In the genomic region with DNA sequence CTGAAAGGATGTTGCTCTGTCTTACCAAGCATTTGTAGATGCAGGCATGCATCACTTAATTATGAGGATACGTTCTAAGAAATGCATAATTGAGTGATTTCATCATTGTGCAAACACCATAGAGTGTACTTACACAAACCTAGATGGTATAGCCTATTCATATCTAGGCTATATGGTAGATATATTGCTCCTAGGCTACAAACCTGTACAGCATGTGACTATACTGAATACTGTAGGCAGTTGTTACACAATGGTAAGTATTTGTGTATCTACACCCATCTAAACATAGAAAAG, we compare ENCODE assay signal across 19 cellular contexts.
DNase-seq lines count a peak whose midpoint lies in the region; ATAC-seq and TF ChIP-seq lines count a peak whose summit lies in the region.
"Had no signal": no experiment of that assay in that cellular context is flagged by ENCODE, and none has a peak within 500 bp of the region (broad histone marks: within the 10 kb centered on the region; RNA-seq: fewer than 3 reads in every experiment).

No MANE protein-coding gene starts in this region.

- no peaks in the 10 kb centered on the region for H3K27me3 Mint-ChIP-seq in stimulated activated naive CD8-positive, alpha-beta T cell treated with anti-CD3 and anti-CD28 coated beads, Interleukin-15, amount 100 ng/mL, for 72 hours
- H3K27me3 Mint-ChIP-seq in WTC11 (ENCODE audit: low read depth), result no peaks in the 10 kb centered on the region
- H3K27me3 Mint-ChIP-seq: stimulated activated naive CD8-positive, alpha-beta T cell treated with anti-CD3 and anti-CD28 coated beads, Interleukin-15, Interleukin-2, amounts not matched to agents 100 ng/mL and 50 ng/mL, for 24 hours had no signal

- H3K9me3 Mint-ChIP-seq in stimulated activated naive CD8-positive, alpha-beta T cell treated with anti-CD3 and anti-CD28 coated beads, Interleukin-15, amount 100 ng/mL, for 72 hours, result no peaks in the 10 kb centered on the region
- no peaks in the 10 kb centered on the region for H3K9me3 Mint-ChIP-seq in WTC11
- H3K9me3 Mint-ChIP-seq: activated naive CD4-positive, alpha-beta T cell treated with anti-CD3 and anti-CD28 coated beads for 36 hours; naive thymus-derived CD4-positive, alpha-beta T cell; stimulated activated naive CD8-positive, alpha-beta T cell treated with anti-CD3 and anti-CD28 coated beads, Interleukin-15, Interleukin-2, amounts not matched to agents 100 ng/mL and 50 ng/mL, for 24 hours had no signal

- peak; percentile 58 for ATAC-seq in stimulated activated naive CD8-positive, alpha-beta T cell treated with anti-CD3 and anti-CD28 coated beads, Interleukin-15, amount 100 ng/mL, for 72 hours
- no peak for ATAC-seq in stimulated activated naive CD8-positive, alpha-beta T cell treated with anti-CD3 and anti-CD28 coated beads, Interleukin-15, Interleukin-2, amounts not matched to agents 100 U/mL and 50 U/mL, for 24 hours
- ATAC-seq in WTC11, result no peak
- ATAC-seq in GM21367 (IDR thresholded peaks at IDR 0.05; ENCODE audit: unreplicated experiment), result no peak
- no peak for ATAC-seq in GM18520 (IDR thresholded peaks at IDR 0.05; ENCODE audit: unreplicated experiment)
- ATAC-seq in GM18519 (IDR thresholded peaks at IDR 0.05; ENCODE audit: low FRiP score, unreplicated experiment), result no peak
- ATAC-seq: heart left ventricle; naive thymus-derived CD4-positive, alpha-beta T cell had no signal

- peak overlapping the region in 1 of 2 donors; percentile 80 for H3K27ac Mint-ChIP-seq in stimulated activated naive CD8-positive, alpha-beta T cell treated with anti-CD3 and anti-CD28 coated beads, Interleukin-15, amount 100 ng/mL, for 72 hours
- 0 out of 2 replicates have a peak overlapping the region, but pooled peaks have one; percentile 65 for H3K27ac Mint-ChIP-seq in WTC11
- H3K27ac Mint-ChIP-seq: activated naive CD4-positive, alpha-beta T cell treated with anti-CD3 and anti-CD28 coated beads for 36 hours; naive thymus-derived CD4-positive, alpha-beta T cell; stimulated activated naive CD8-positive, alpha-beta T cell treated with anti-CD3 and anti-CD28 coated beads, Interleukin-15, Interleukin-2, amounts not matched to agents 100 ng/mL and 50 ng/mL, for 24 hours had no signal

- no peak for DNase-seq in stimulated activated naive CD8-positive, alpha-beta T cell treated with anti-CD3 and anti-CD28 coated beads, Interleukin-15, amount 100 ng/mL, for 72 hours
- no peak for DNase-seq in stimulated activated naive CD8-positive, alpha-beta T cell treated with anti-CD3 and anti-CD28 coated beads, Interleukin-15, Interleukin-2, amounts not matched to agents 100 U/mL and 50 U/mL, for 24 hours
- DNase-seq in WTC11 (ENCODE audit: low spot score) (no peak), fibroblast of pulmonary artery (ENCODE audit: low read depth) (peak; percentile 5), NOMO-1 treated with DMSO at 0.1 percent for 48 hours (lab: John Stamatoyannopoulos, UW; ENCODE audit: unreplicated experiment) (no peak)
- DNase-seq: activated CD8-positive, alpha-beta memory T cell treated with anti-CD3 and anti-CD28 coated beads, Interleukin-2, amount 50 U/mL, for 48 hours; erythroblast; heart left ventricle; naive thymus-derived CD4-positive, alpha-beta T cell; NCI-H2081 treated with DMSO at 0.1 percent for 48 hours; NCI-H524; OCI-M1 had no signal

- no peak for TF ChIP-seq CTCF in WTC11 (IDR thresholded peaks at IDR 0.05)
- TF ChIP-seq CTCF in fibroblast of pulmonary artery (IDR thresholded peaks at IDR 0.05; ENCODE audit: low read length, missing control alignments), result no peak

- H3K4me3 Mint-ChIP-seq in stimulated activated naive CD8-positive, alpha-beta T cell treated with anti-CD3 and anti-CD28 coated beads, Interleukin-15, amount 100 ng/mL, for 72 hours, result peak overlapping the region in 1 of 2 donors; percentile 10
- no peak overlapping the region for H3K4me3 Mint-ChIP-seq in WTC11
- H3K4me3 Mint-ChIP-seq: activated naive CD4-positive, alpha-beta T cell treated with anti-CD3 and anti-CD28 coated beads for 36 hours; stimulated activated naive CD8-positive, alpha-beta T cell treated with anti-CD3 and anti-CD28 coated beads, Interleukin-15, Interleukin-2, amounts not matched to agents 100 ng/mL and 50 ng/mL, for 24 hours had no signal

- peaks cover 10% of the 10 kb centered on the region for H3K4me1 Mint-ChIP-seq in stimulated activated naive CD8-positive, alpha-beta T cell treated with anti-CD3 and anti-CD28 coated beads, Interleukin-15, amount 100 ng/mL, for 72 hours
- H3K4me1 Mint-ChIP-seq in WTC11, result peaks cover 10% of the 10 kb centered on the region

- no peaks in the 10 kb centered on the region for H3K36me3 Mint-ChIP-seq in WTC11

- CTCF ChIA-PET in WTC11 (lab: Charles Lee), result no interaction called here

- POLR2A ChIA-PET in WTC11 (lab: Charles Lee), result interaction anchor here (1.3 kb wide), 1 partner anchor 16 kb away, joined by 3 read pairs; no protein-coding TSS in a partner anchor

- no peak overlapping the region for H3K4me3 ChIP-seq in fibroblast of pulmonary artery (replicated peaks; ENCODE audit: low read depth, low read length)
- H3K4me3 ChIP-seq: heart left ventricle, lung, SJSA1 had no signal

TF ChIP-seq in WTC11, 78 proteins besides CTCF, POLR2A, EP300 and RAD21:
- TF ChIP-seq, protein P1, sequence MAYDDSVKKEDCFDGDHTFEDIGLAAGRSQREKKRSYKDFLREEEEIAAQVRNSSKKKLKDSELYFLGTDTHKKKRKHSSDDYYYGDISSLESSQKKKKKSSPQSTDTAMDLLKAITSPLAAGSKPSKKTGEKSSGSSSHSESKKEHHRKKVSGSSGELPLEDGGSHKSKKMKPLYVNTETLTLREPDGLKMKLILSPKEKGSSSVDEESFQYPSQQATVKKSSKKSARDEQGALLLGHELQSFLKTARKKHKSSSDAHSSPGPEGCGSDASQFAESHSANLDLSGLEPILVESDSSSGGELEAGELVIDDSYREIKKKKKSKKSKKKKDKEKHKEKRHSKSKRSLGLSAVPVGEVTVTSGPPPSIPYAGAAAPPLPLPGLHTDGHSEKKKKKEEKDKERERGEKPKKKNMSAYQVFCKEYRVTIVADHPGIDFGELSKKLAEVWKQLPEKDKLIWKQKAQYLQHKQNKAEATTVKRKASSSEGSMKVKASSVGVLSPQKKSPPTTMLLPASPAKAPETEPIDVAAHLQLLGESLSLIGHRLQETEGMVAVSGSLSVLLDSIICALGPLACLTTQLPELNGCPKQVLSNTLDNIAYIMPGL (CRISPR knock-in tag; IDR thresholded peaks at IDR 0.05), result no peak
- TF ChIP-seq SMAD3 (CRISPR knock-in tag; IDR thresholded peaks at IDR 0.05; ENCODE audit: borderline replicate concordance) (no peak), CBFB (CRISPR knock-in tag; IDR thresholded peaks at IDR 0.05; ENCODE audit: low read depth) (no peak), SMAD4 (CRISPR knock-in tag; IDR thresholded peaks at IDR 0.05) (no peak), NR1H2 (CRISPR knock-in tag; IDR thresholded peaks at IDR 0.05) (no peak), SP1 (CRISPR knock-in tag; conservative IDR thresholded peaks at IDR 0.05) (no peak), ZNF317 (CRISPR knock-in tag; IDR thresholded peaks at IDR 0.05; ENCODE audit: borderline replicate concordance, low read depth) (no peak), ZNF423 (CRISPR knock-in tag; IDR thresholded peaks at IDR 0.05) (no peak), ZBTB43 (CRISPR knock-in tag; IDR thresholded peaks at IDR 0.05) (no peak), JUN (CRISPR knock-in tag; IDR thresholded peaks at IDR 0.05) (no peak), NFYB (CRISPR knock-in tag; conservative IDR thresholded peaks at IDR 0.05; ENCODE audit: low read depth) (no peak), TCF7 (CRISPR knock-in tag; IDR thresholded peaks at IDR 0.05; ENCODE audit: low read depth) (no peak), FOXK1 (CRISPR knock-in tag; IDR thresholded peaks at IDR 0.05) (no peak), ZNF232 (CRISPR knock-in tag; IDR thresholded peaks at IDR 0.05) (no peak), ZNF263 (CRISPR knock-in tag; IDR thresholded peaks at IDR 0.05; ENCODE audit: low read depth) (no peak), ZNF121 (CRISPR knock-in tag; IDR thresholded peaks at IDR 0.05) (no peak)
- TF ChIP-seq, protein P2, sequence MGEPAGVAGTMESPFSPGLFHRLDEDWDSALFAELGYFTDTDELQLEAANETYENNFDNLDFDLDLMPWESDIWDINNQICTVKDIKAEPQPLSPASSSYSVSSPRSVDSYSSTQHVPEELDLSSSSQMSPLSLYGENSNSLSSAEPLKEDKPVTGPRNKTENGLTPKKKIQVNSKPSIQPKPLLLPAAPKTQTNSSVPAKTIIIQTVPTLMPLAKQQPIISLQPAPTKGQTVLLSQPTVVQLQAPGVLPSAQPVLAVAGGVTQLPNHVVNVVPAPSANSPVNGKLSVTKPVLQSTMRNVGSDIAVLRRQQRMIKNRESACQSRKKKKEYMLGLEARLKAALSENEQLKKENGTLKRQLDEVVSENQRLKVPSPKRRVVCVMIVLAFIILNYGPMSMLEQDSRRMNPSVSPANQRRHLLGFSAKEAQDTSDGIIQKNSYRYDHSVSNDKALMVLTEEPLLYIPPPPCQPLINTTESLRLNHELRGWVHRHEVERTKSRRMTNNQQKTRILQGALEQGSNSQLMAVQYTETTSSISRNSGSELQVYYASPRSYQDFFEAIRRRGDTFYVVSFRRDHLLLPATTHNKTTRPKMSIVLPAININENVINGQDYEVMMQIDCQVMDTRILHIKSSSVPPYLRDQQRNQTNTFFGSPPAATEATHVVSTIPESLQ (CRISPR knock-in tag; IDR thresholded peaks at IDR 0.05), result no peak
